Comparison of ENCODE assay signal across 1 cellular context in the genomic region with DNA sequence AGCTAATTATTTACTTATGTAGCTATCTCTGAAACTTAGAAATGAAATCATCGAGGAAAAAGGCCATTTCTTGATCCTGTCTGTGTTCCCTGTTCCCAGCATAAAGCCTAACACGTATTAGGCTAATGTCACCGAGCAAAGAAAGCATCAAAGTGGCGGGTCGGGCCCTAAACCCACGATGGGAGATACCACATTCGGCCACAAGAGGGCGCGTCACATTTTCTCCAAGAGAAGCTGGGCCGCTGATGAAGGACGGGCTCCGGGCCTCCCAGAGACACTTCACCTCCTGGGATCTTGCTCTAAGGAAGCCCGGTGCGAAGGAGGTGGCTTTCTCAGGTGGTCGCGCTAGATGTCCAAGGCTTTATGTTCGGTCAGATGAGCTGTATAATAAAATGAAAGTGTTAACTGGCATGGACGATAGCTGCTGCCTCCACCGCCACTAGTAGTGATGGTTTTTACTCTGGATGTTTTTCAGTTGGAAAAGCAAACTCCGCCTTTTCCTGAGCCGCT.
A peak's percentile ranks its signal among the peaks of the same experiment; 100 is the strongest.
TF ChIP-seq lines count a peak whose summit lies in the region.

No MANE protein-coding gene starts in this region.

TF ChIP-seq in HepG2, 621 proteins besides CTCF, POLR2A, EP300 and RAD21 (continued from another document):
- TF ChIP-seq, protein P1, sequence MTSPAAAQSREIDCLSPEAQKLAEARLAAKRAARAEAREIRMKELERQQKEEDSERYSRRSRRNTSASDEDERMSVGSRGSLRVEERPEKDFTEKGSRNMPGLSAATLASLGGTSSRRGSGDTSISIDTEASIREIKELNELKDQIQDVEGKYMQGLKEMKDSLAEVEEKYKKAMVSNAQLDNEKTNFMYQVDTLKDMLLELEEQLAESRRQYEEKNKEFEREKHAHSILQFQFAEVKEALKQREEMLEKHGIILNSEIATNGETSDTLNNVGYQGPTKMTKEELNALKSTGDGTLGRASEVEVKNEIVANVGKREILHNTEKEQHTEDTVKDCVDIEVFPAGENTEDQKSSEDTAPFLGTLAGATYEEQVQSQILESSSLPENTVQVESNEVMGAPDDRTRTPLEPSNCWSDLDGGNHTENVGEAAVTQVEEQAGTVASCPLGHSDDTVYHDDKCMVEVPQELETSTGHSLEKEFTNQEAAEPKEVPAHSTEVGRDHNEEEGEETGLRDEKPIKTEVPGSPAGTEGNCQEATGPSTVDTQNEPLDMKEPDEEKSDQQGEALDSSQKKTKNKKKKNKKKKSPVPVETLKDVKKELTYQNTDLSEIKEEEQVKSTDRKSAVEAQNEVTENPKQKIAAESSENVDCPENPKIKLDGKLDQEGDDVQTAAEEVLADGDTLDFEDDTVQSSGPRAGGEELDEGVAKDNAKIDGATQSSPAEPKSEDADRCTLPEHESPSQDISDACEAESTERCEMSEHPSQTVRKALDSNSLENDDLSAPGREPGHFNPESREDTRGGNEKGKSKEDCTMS (CRISPR knock-in tag; conservative IDR thresholded peaks at IDR 0.05) = no peak
- peak; percentile 51; the same call in 1 of the 2 replicates for TF ChIP-seq ZMAT3 (CRISPR knock-in tag; conservative IDR thresholded peaks at IDR 0.05)
- TF ChIP-seq ELF1 (CRISPR knock-in tag; IDR thresholded peaks at IDR 0.05) = no peak
- peak; percentile 13; the same call in 1 of the 2 replicates for TF ChIP-seq ZNF124 (CRISPR knock-in tag; IDR thresholded peaks at IDR 0.05)
- TF ChIP-seq NBN (conservative IDR thresholded peaks at IDR 0.05) = no peak
- peak; percentile 65 for TF ChIP-seq ZNF781 (CRISPR knock-in tag; IDR thresholded peaks at IDR 0.05; ENCODE audit: borderline replicate concordance, not compliant biosample characterization)
- no peak for TF ChIP-seq ZNF225 (CRISPR knock-in tag; IDR thresholded peaks at IDR 0.05)
- TF ChIP-seq ZNF253 (CRISPR knock-in tag; IDR thresholded peaks at IDR 0.05; ENCODE audit: borderline replicate concordance) = no peak
- TF ChIP-seq CBX1 (IDR thresholded peaks at IDR 0.05; ENCODE audit: low read depth) = no peak
- TF ChIP-seq MIXL1 (CRISPR knock-in tag; IDR thresholded peaks at IDR 0.05) = peak; percentile 62; the same call in 1 of the 2 replicates
- no peak for TF ChIP-seq RBM22 (optimal IDR thresholded peaks at IDR 0.05; ENCODE audit: low read length)
- no peak for TF ChIP-seq ARID2 (CRISPR knock-in tag; IDR thresholded peaks at IDR 0.05; ENCODE audit: borderline replicate concordance)
- no peak for TF ChIP-seq ARNTL (CRISPR knock-in tag; IDR thresholded peaks at IDR 0.05)
- TF ChIP-seq ZNF761 (CRISPR knock-in tag; conservative IDR thresholded peaks at IDR 0.05) = no peak
- TF ChIP-seq, protein P2, sequence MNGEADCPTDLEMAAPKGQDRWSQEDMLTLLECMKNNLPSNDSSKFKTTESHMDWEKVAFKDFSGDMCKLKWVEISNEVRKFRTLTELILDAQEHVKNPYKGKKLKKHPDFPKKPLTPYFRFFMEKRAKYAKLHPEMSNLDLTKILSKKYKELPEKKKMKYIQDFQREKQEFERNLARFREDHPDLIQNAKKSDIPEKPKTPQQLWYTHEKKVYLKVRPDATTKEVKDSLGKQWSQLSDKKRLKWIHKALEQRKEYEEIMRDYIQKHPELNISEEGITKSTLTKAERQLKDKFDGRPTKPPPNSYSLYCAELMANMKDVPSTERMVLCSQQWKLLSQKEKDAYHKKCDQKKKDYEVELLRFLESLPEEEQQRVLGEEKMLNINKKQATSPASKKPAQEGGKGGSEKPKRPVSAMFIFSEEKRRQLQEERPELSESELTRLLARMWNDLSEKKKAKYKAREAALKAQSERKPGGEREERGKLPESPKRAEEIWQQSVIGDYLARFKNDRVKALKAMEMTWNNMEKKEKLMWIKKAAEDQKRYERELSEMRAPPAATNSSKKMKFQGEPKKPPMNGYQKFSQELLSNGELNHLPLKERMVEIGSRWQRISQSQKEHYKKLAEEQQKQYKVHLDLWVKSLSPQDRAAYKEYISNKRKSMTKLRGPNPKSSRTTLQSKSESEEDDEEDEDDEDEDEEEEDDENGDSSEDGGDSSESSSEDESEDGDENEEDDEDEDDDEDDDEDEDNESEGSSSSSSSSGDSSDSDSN (CRISPR knock-in tag; IDR thresholded peaks at IDR 0.05) = peak; percentile 34; the same call in 1 of the 2 replicates
- TF ChIP-seq ZNF530 (CRISPR knock-in tag; IDR thresholded peaks at IDR 0.05; ENCODE audit: low read depth) = no peak
- TF ChIP-seq SMAD3 (CRISPR knock-in tag; IDR thresholded peaks at IDR 0.05) = 0 out of 2 replicates have a peak, but pooled peaks have one; percentile 41
- no peak; the same call in 1 of the 2 replicates for TF ChIP-seq ZKSCAN8 (CRISPR knock-in tag; IDR thresholded peaks at IDR 0.05; ENCODE audit: borderline replicate concordance)
- TF ChIP-seq, protein P3, sequence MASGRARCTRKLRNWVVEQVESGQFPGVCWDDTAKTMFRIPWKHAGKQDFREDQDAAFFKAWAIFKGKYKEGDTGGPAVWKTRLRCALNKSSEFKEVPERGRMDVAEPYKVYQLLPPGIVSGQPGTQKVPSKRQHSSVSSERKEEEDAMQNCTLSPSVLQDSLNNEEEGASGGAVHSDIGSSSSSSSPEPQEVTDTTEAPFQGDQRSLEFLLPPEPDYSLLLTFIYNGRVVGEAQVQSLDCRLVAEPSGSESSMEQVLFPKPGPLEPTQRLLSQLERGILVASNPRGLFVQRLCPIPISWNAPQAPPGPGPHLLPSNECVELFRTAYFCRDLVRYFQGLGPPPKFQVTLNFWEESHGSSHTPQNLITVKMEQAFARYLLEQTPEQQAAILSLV (CRISPR knock-in tag; IDR thresholded peaks at IDR 0.05; ENCODE audit: borderline replicate concordance) = no peak
- TF ChIP-seq ZNF12 (CRISPR knock-in tag; IDR thresholded peaks at IDR 0.05) = no peak
- 0 out of 2 replicates have a peak, but pooled peaks have one; percentile 11 for TF ChIP-seq CREM (IDR thresholded peaks at IDR 0.05)
- TF ChIP-seq CREM (CRISPR knock-in tag; IDR thresholded peaks at IDR 0.05) = no peak
- TF ChIP-seq SOX13 (IDR thresholded peaks at IDR 0.05) = no peak
- TF ChIP-seq SOX13 (CRISPR knock-in tag; conservative IDR thresholded peaks at IDR 0.05 in 1 of 2, IDR thresholded peaks at IDR 0.05 in 1 of 2) = peak in 1 of 2 experiments; percentile 41; a peak in 2 of 4 replicates
- TF ChIP-seq CENPT (CRISPR knock-in tag; IDR thresholded peaks at IDR 0.05; ENCODE audit: low read depth) = no peak
- TF ChIP-seq, protein P4, sequence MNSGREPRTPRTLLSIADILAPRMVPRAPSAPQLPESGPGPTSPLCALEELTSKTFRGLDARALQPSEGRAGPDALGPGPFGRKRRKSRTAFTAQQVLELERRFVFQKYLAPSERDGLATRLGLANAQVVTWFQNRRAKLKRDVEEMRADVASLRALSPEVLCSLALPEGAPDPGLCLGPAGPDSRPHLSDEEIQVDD (CRISPR knock-in tag; IDR thresholded peaks at IDR 0.05; ENCODE audit: borderline replicate concordance) = no peak
- TF ChIP-seq, protein P5, sequence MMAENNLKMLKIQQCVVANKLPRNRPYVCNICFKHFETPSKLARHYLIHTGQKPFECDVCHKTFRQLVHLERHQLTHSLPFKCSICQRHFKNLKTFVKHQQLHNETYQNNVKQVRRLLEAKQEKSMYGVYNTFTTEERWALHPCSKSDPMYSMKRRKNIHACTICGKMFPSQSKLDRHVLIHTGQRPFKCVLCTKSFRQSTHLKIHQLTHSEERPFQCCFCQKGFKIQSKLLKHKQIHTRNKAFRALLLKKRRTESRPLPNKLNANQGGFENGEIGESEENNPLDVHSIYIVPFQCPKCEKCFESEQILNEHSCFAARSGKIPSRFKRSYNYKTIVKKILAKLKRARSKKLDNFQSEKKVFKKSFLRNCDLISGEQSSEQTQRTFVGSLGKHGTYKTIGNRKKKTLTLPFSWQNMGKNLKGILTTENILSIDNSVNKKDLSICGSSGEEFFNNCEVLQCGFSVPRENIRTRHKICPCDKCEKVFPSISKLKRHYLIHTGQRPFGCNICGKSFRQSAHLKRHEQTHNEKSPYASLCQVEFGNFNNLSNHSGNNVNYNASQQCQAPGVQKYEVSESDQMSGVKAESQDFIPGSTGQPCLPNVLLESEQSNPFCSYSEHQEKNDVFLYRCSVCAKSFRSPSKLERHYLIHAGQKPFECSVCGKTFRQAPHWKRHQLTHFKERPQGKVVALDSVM (CRISPR knock-in tag; IDR thresholded peaks at IDR 0.05) = peak; percentile 78
- TF ChIP-seq SMC3 (IDR thresholded peaks at IDR 0.05; ENCODE audit: low read length) = peak; percentile 68
- TF ChIP-seq, protein P6, sequence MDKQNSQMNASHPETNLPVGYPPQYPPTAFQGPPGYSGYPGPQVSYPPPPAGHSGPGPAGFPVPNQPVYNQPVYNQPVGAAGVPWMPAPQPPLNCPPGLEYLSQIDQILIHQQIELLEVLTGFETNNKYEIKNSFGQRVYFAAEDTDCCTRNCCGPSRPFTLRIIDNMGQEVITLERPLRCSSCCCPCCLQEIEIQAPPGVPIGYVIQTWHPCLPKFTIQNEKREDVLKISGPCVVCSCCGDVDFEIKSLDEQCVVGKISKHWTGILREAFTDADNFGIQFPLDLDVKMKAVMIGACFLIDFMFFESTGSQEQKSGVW (CRISPR knock-in tag; IDR thresholded peaks at IDR 0.05; ENCODE audit: borderline replicate concordance) = no peak
- TF ChIP-seq ATRX (CRISPR knock-in tag; IDR thresholded peaks at IDR 0.05; ENCODE audit: borderline replicate concordance) = no peak
- TF ChIP-seq RFXAP (CRISPR knock-in tag; IDR thresholded peaks at IDR 0.05; ENCODE audit: borderline replicate concordance) = no peak
- TF ChIP-seq, protein P7, sequence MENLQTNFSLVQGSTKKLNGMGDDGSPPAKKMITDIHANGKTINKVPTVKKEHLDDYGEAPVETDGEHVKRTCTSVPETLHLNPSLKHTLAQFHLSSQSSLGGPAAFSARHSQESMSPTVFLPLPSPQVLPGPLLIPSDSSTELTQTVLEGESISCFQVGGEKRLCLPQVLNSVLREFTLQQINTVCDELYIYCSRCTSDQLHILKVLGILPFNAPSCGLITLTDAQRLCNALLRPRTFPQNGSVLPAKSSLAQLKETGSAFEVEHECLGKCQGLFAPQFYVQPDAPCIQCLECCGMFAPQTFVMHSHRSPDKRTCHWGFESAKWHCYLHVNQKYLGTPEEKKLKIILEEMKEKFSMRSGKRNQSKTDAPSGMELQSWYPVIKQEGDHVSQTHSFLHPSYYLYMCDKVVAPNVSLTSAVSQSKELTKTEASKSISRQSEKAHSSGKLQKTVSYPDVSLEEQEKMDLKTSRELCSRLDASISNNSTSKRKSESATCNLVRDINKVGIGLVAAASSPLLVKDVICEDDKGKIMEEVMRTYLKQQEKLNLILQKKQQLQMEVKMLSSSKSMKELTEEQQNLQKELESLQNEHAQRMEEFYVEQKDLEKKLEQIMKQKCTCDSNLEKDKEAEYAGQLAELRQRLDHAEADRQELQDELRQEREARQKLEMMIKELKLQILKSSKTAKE (CRISPR knock-in tag; IDR thresholded peaks at IDR 0.05; ENCODE audit: borderline replicate concordance) = no peak
- TF ChIP-seq, protein P8, sequence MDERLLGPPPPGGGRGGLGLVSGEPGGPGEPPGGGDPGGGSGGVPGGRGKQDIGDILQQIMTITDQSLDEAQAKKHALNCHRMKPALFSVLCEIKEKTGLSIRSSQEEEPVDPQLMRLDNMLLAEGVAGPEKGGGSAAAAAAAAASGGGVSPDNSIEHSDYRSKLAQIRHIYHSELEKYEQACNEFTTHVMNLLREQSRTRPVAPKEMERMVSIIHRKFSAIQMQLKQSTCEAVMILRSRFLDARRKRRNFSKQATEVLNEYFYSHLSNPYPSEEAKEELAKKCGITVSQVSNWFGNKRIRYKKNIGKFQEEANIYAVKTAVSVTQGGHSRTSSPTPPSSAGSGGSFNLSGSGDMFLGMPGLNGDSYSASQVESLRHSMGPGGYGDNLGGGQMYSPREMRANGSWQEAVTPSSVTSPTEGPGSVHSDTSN (CRISPR knock-in tag; IDR thresholded peaks at IDR 0.05) = no peak
- TF ChIP-seq, protein P9, sequence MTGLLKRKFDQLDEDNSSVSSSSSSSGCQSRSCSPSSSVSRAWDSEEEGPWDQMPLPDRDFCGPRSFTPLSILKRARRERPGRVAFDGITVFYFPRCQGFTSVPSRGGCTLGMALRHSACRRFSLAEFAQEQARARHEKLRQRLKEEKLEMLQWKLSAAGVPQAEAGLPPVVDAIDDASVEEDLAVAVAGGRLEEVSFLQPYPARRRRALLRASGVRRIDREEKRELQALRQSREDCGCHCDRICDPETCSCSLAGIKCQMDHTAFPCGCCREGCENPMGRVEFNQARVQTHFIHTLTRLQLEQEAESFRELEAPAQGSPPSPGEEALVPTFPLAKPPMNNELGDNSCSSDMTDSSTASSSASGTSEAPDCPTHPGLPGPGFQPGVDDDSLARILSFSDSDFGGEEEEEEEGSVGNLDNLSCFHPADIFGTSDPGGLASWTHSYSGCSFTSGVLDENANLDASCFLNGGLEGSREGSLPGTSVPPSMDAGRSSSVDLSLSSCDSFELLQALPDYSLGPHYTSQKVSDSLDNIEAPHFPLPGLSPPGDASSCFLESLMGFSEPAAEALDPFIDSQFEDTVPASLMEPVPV (CRISPR knock-in tag; IDR thresholded peaks at IDR 0.05) = no peak
- TF ChIP-seq, protein P10, sequence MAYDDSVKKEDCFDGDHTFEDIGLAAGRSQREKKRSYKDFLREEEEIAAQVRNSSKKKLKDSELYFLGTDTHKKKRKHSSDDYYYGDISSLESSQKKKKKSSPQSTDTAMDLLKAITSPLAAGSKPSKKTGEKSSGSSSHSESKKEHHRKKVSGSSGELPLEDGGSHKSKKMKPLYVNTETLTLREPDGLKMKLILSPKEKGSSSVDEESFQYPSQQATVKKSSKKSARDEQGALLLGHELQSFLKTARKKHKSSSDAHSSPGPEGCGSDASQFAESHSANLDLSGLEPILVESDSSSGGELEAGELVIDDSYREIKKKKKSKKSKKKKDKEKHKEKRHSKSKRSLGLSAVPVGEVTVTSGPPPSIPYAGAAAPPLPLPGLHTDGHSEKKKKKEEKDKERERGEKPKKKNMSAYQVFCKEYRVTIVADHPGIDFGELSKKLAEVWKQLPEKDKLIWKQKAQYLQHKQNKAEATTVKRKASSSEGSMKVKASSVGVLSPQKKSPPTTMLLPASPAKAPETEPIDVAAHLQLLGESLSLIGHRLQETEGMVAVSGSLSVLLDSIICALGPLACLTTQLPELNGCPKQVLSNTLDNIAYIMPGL (CRISPR knock-in tag; IDR thresholded peaks at IDR 0.05; ENCODE audit: borderline replicate concordance in 1 of 2, low read depth in 1 of 2) = peak; percentile 73 to 89
- TF ChIP-seq ZNF224 (CRISPR knock-in tag; IDR thresholded peaks at IDR 0.05) = no peak
- TF ChIP-seq, protein P11, sequence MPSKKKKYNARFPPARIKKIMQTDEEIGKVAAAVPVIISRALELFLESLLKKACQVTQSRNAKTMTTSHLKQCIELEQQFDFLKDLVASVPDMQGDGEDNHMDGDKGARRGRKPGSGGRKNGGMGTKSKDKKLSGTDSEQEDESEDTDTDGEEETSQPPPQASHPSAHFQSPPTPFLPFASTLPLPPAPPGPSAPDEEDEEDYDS (CRISPR knock-in tag; IDR thresholded peaks at IDR 0.05) = no peak
- TF ChIP-seq MIER3 (CRISPR knock-in tag; IDR thresholded peaks at IDR 0.05; ENCODE audit: borderline replicate concordance) = no peak
- peak; percentile 36; the same call in 1 of the 3 replicates for TF ChIP-seq MXI1 (IDR thresholded peaks at IDR 0.05; ENCODE audit: borderline replicate concordance, low read depth, low read length)
- TF ChIP-seq SUZ12 (IDR thresholded peaks at IDR 0.05; ENCODE audit: low read depth, low read length) = no peak
- 0 out of 2 replicates have a peak, but pooled peaks have one; percentile 49 for TF ChIP-seq FOXC1 (CRISPR knock-in tag; IDR thresholded peaks at IDR 0.05; ENCODE audit: borderline replicate concordance)
- TF ChIP-seq ZNF331 (CRISPR knock-in tag; IDR thresholded peaks at IDR 0.05) = 0 out of 2 replicates have a peak, but pooled peaks have one; percentile 46
- no peak for TF ChIP-seq PCBP1 (IDR thresholded peaks at IDR 0.05; ENCODE audit: borderline replicate concordance, low read depth, low read length)
- no peak for TF ChIP-seq HHEX (CRISPR knock-in tag; IDR thresholded peaks at IDR 0.05)
